In genomic region chr14:61406670-61407069, GRCh38 we compare ENCODE assay signal across 12 cellular contexts.
DNase-seq lines count a peak whose midpoint lies in the region; ATAC-seq and TF ChIP-seq lines count a peak whose summit lies in the region.
"Had no signal": no experiment of that assay in that cellular context is flagged by ENCODE, and none has a peak within 500 bp of the region (broad histone marks: within the 10 kb centered on the region; RNA-seq: fewer than 3 reads in every experiment).

No MANE protein-coding gene starts in this region.

- H3K9me3 ChIP-seq in DND-41 (ENCODE audit: insufficient read depth, low read length, severe bottlenecking), result no peaks in the 10 kb centered on the region
- H3K9me3 ChIP-seq in T-helper 17 cell (ENCODE audit: control insufficient read depth, low read length, poor library complexity, severe bottlenecking), result peaks cover 2% of the 10 kb centered on the region
- H3K9me3 ChIP-seq in MM.1S (replicated peaks; ENCODE audit: insufficient read depth, low read length), result no peaks in the 10 kb centered on the region

- H3K4me1 ChIP-seq in DND-41 (ENCODE audit: insufficient read depth, low read length) (peaks cover 79% of the 10 kb centered on the region), MM.1S (ENCODE audit: low read length) (no peaks in the 10 kb centered on the region)

- DNase-seq in DND-41, result peak; percentile 59
- DNase-seq in T-helper 17 cell, result no peak
- no peak for DNase-seq in activated naive CD8-positive, alpha-beta T cell treated with anti-CD3 and anti-CD28 coated beads, Interleukin-2, amount 10 ng/mL, durations not matched to agents 7 days and 5 days
- no peak for DNase-seq in nephron progenitor cell
- DNase-seq in GF-D8 (lab: John Stamatoyannopoulos, UW), result no peak
- DNase-seq in MM.1S, result no peak
- DNase-seq in NCI-H2227 treated with DMSO at 0.1 percent for 48 hours (lab: John Stamatoyannopoulos, UW), result no peak
- DNase-seq: NCI-H526 treated with DMSO at 0.1 percent for 48 hours; stimulated activated naive B cell treated with anti-CD40 and anti-IgM and Interleukin-4, amounts not matched to agents 10 μg/mL and 1 μg/mL and 100 μg/mL, for 72 hours had no signal

- H3K9ac ChIP-seq in DND-41 (ENCODE audit: low read depth, low read length), result no peak overlapping the region
- no peak overlapping the region for H3K9ac ChIP-seq in MM.1S (ENCODE audit: low read length)
- H3K9ac ChIP-seq: BLaER1 had no signal

- H3K4me1 Mint-ChIP-seq in T-helper 17 cell, result peaks cover 59% of the 10 kb centered on the region
- H3K4me1 Mint-ChIP-seq in activated naive CD8-positive, alpha-beta T cell treated with anti-CD3 and anti-CD28 coated beads, Interleukin-2, amount 10 ng/mL, durations not matched to agents 7 days and 5 days, result peaks cover 57% of the 10 kb centered on the region
- peaks cover 26% of the 10 kb centered on the region for H3K4me1 Mint-ChIP-seq in nephron progenitor cell
- H3K4me1 Mint-ChIP-seq: stimulated activated naive B cell treated with anti-CD40 and anti-IgM and Interleukin-4, amounts not matched to agents 10 μg/mL and 1 μg/mL and 100 μg/mL, for 72 hours had no signal

- no peak for TF ChIP-seq CTCF in DND-41 (IDR thresholded peaks at IDR 0.05; ENCODE audit: borderline replicate concordance, extremely low read depth, low read length, poor library complexity, severe bottlenecking)
- TF ChIP-seq CTCF in nephron progenitor cell (IDR thresholded peaks at IDR 0.05), result no peak
- TF ChIP-seq CTCF in MM.1S (IDR thresholded peaks at IDR 0.05; ENCODE audit: low read length), result no peak

- POLR2A ChIA-PET in activated naive CD8-positive, alpha-beta T cell treated with anti-CD3 and anti-CD28 coated beads, Interleukin-2, amount 10 ng/mL, durations not matched to agents 7 days and 5 days (lab: Charles Lee), result no interaction called here

- no peaks in the 10 kb centered on the region for H3K9me2 ChIP-seq in MM.1S (replicated peaks; ENCODE audit: insufficient read depth, low read length)

- H3F3A ChIP-seq in MM.1S (ENCODE audit: insufficient read depth, low read length), result no peaks in the 10 kb centered on the region

- no peaks in the 10 kb centered on the region for H3K27me3 ChIP-seq in DND-41 (ENCODE audit: insufficient read depth, low read length, poor library complexity)
- no peaks in the 10 kb centered on the region for H3K27me3 ChIP-seq in MM.1S (replicated peaks; ENCODE audit: insufficient read depth, low read length)
- H3K27me3 ChIP-seq: BLaER1 had no signal

- no peaks in the 10 kb centered on the region for H3K9me3 Mint-ChIP-seq in activated naive CD8-positive, alpha-beta T cell treated with anti-CD3 and anti-CD28 coated beads, Interleukin-2, amount 10 ng/mL, durations not matched to agents 7 days and 5 days
- no peaks in the 10 kb centered on the region for H3K9me3 Mint-ChIP-seq in nephron progenitor cell
- H3K9me3 Mint-ChIP-seq: stimulated activated naive B cell treated with anti-CD40 and anti-IgM and Interleukin-4, amounts not matched to agents 10 μg/mL and 1 μg/mL and 100 μg/mL, for 72 hours had no signal

- ATAC-seq in DND-41 (ENCODE audit: insufficient read depth, low read depth), result peak; percentile 66
- peak; percentile 27 for ATAC-seq in T-helper 17 cell
- ATAC-seq in activated naive CD8-positive, alpha-beta T cell treated with anti-CD3 and anti-CD28 coated beads, Interleukin-2, amount 10 ng/mL, durations not matched to agents 7 days and 5 days (ENCODE audit: low read depth), result peak; percentile 58
- ATAC-seq in HG03442 (IDR thresholded peaks at IDR 0.05; ENCODE audit: unreplicated experiment), result no peak
- ATAC-seq: HepG2; stimulated activated naive B cell treated with anti-CD40 and anti-IgM and Interleukin-4, amounts not matched to agents 10 μg/mL and 1 μg/mL and 100 μg/mL, for 72 hours had no signal

- H2AFZ ChIP-seq in DND-41 (ENCODE audit: low read depth, low read length) (no peak overlapping the region), MM.1S (ENCODE audit: low read length) (no peak overlapping the region)

- H3K36me3 ChIP-seq in DND-41 (ENCODE audit: insufficient read depth, low read length) (peaks cover 31% of the 10 kb centered on the region), MM.1S (replicated peaks; ENCODE audit: insufficient read depth, low read length) (no peaks in the 10 kb centered on the region)

- H3K36me3 Mint-ChIP-seq in T-helper 17 cell (ENCODE audit: low read depth) (peaks cover 2% of the 10 kb centered on the region), nephron progenitor cell (ENCODE audit: low read depth) (no peaks in the 10 kb centered on the region)
- H3K36me3 Mint-ChIP-seq in activated naive CD8-positive, alpha-beta T cell treated with anti-CD3 and anti-CD28 coated beads, Interleukin-2, amount 10 ng/mL, durations not matched to agents 7 days and 5 days, result peaks cover 37% of the 10 kb centered on the region
- H3K36me3 Mint-ChIP-seq: stimulated activated naive B cell treated with anti-CD40 and anti-IgM and Interleukin-4, amounts not matched to agents 10 μg/mL and 1 μg/mL and 100 μg/mL, for 72 hours had no signal

- H3K4me3 Mint-ChIP-seq in T-helper 17 cell (peak overlapping the region; percentile 85), nephron progenitor cell (no peak overlapping the region)
- peak overlapping the region; percentile 25 for H3K4me3 Mint-ChIP-seq in activated naive CD8-positive, alpha-beta T cell treated with anti-CD3 and anti-CD28 coated beads, Interleukin-2, amount 10 ng/mL, durations not matched to agents 7 days and 5 days
- H3K4me3 Mint-ChIP-seq: stimulated activated naive B cell treated with anti-CD40 and anti-IgM and Interleukin-4, amounts not matched to agents 10 μg/mL and 1 μg/mL and 100 μg/mL, for 72 hours had no signal

- H3K27ac ChIP-seq in DND-41 (ENCODE audit: low read length) (peak overlapping the region; percentile 64), MM.1S (ENCODE audit: low read length) (no peak overlapping the region)
- H3K27ac ChIP-seq: BLaER1 had no signal

- H3K27me3 Mint-ChIP-seq in T-helper 17 cell (no peaks in the 10 kb centered on the region), nephron progenitor cell (ENCODE audit: low read depth, poor library complexity) (peaks cover 10% of the 10 kb centered on the region)
- no peaks in the 10 kb centered on the region for H3K27me3 Mint-ChIP-seq in activated naive CD8-positive, alpha-beta T cell treated with anti-CD3 and anti-CD28 coated beads, Interleukin-2, amount 10 ng/mL, durations not matched to agents 7 days and 5 days
- H3K27me3 Mint-ChIP-seq: stimulated activated naive B cell treated with anti-CD40 and anti-IgM and Interleukin-4, amounts not matched to agents 10 μg/mL and 1 μg/mL and 100 μg/mL, for 72 hours had no signal

- H3K27ac Mint-ChIP-seq in T-helper 17 cell (peak overlapping the region; percentile 87), nephron progenitor cell (peak overlapping the region; percentile 1)
- H3K27ac Mint-ChIP-seq in activated naive CD8-positive, alpha-beta T cell treated with anti-CD3 and anti-CD28 coated beads, Interleukin-2, amount 10 ng/mL, durations not matched to agents 7 days and 5 days, result peak overlapping the region; percentile 75
- H3K27ac Mint-ChIP-seq: stimulated activated naive B cell treated with anti-CD40 and anti-IgM and Interleukin-4, amounts not matched to agents 10 μg/mL and 1 μg/mL and 100 μg/mL, for 72 hours had no signal

- peaks cover 89% of the 10 kb centered on the region for H3K79me2 ChIP-seq in DND-41 (ENCODE audit: insufficient read depth, low read length)
- H3K79me2 ChIP-seq in MM.1S (ENCODE audit: low read length), result no peaks in the 10 kb centered on the region

- H4K20me1 ChIP-seq in DND-41 (ENCODE audit: insufficient read depth, low read length) (peaks cover 3% of the 10 kb centered on the region; the same call in 1 of the 2 replicates), MM.1S (ENCODE audit: insufficient read depth, low read length) (no peaks in the 10 kb centered on the region)
- H4K20me1 ChIP-seq: BLaER1 had no signal

- H3K4me2 ChIP-seq in DND-41 (ENCODE audit: insufficient read depth, low read length) (peak overlapping the region; percentile 37), MM.1S (ENCODE audit: low read depth, low read length) (no peak overlapping the region)
- H3K4me2 ChIP-seq: BLaER1 had no signal

- no peak overlapping the region for H3K4me3 ChIP-seq in DND-41 (ENCODE audit: low read depth in 1 of 2, low read length in 2 of 2)
- H3K4me3 ChIP-seq in MM.1S (ENCODE audit: low read length), result no peak overlapping the region
- H3K4me3 ChIP-seq: BLaER1 had no signal

Comparison
In these comparisons a context has a peak if more than half of its experiments do, and no peak if none do; other contexts are left out.
1. H3K27ac Mint-ChIP-seq: peak in every context shown above with its lines; median percentile 87 in T-helper 17 cell; 75 in activated naive CD8-positive, alpha-beta T cell treated with anti-CD3 and anti-CD28 coated beads, Interleukin-2, amount 10 ng/mL, durations not matched to agents 7 days and 5 days; 1 in nephron progenitor cell.